ENCODE assay signal across 4 cellular contexts in the genomic region with DNA sequence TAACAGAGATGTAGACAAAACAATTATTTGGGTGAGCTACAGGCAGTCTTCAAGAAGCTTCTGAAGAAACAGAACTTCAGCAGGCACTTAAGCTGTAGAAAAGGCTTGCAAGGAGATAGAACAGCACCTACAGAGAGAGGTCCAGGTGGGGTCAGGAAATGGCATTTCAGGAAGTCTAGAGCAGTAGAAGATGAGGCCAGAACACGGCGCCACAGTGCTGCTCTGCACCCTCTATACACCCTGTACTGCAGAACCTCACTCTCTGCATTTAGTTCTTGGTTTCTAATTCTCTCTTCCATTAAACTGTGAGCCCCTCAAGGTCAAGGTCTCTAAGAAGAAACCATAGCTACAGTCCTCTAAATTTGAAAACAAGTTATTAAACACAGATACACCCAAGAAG. TPM values are rescaled to one million over a fixed set of nuclear protein-coding genes. Genes with fewer than 3 reads are reported as not detected.
"Had no signal": no experiment of that assay in that cellular context is flagged by ENCODE, and none has a peak within 500 bp of the region (broad histone marks: within the 10 kb centered on the region; RNA-seq: fewer than 3 reads in every experiment).

No MANE protein-coding gene starts in this region.

RNA-seq across cellular contexts. Expression of a gene that starts 49.9 kb away (rescaled TPM):
- total RNA-seq: LHCN-M2, M059J, MCF 10A, NCI-H460 had no signal
